Comparison of ENCODE assay signal across 20 cellular contexts in genomic region chr4:54726907-54727306, GRCh38.
DNase-seq lines count a peak whose midpoint lies in the region; ATAC-seq, FAIRE-seq and TF ChIP-seq lines count a peak whose summit lies in the region.
"Had no signal": no experiment of that assay in that cellular context is flagged by ENCODE, and none has a peak within 500 bp of the region (broad histone marks: within the 10 kb centered on the region; RNA-seq: fewer than 3 reads in every experiment).

No MANE protein-coding gene starts in this region.

- no peaks in the 10 kb centered on the region for H3K36me3 ChIP-seq in HepG2 (replicated peaks in 1 of 2; ENCODE audit: control insufficient read depth in 1 of 2, insufficient read depth in 2 of 2, low read length in 2 of 2)

- peaks cover 0 to 6% of the 10 kb centered on the region in 2 experiments; a peak in 1 of 5 replicates for H3K27me3 ChIP-seq in HepG2 (ENCODE audit: control insufficient read depth in 1 of 2, insufficient read depth in 2 of 2, low read length in 2 of 2)
- H3K27me3 ChIP-seq: foreskin keratinocyte had no signal

- POLR2A ChIA-PET in HepG2 (lab: Yijun Ruan, JAX), result no interaction called here

- no peaks in the 10 kb centered on the region for H4K20me1 ChIP-seq in HepG2 (ENCODE audit: insufficient read depth, low read length)

- H3K27ac ChIP-seq in HepG2 (ENCODE audit: extremely low read length, insufficient read depth, low read length), result no peak overlapping the region
- H3K27ac ChIP-seq: foreskin keratinocyte, parathyroid adenoma had no signal

- no peak overlapping the region for H2AFZ ChIP-seq in HepG2 (ENCODE audit: low read length)
- H2AFZ ChIP-seq: parathyroid adenoma had no signal

- H3K4me2 ChIP-seq in HepG2 (ENCODE audit: low read depth, low read length), result no peak overlapping the region

- no peaks in the 10 kb centered on the region for H3K9me3 ChIP-seq in HepG2 (ENCODE audit: low read length)

- CTCF ChIA-PET in HepG2 (lab: Yijun Ruan, JAX; ENCODE audit: low intra/inter-chr PET ratio, low total read pairs), result no interaction called here

- BruUV-seq in HepG2 (replicated peaks; lab: Mats Ljungman, UMichigan), result no TSS peak

- H3K4me3 ChIP-seq in HepG2 (replicated peaks in 1 of 3; ENCODE audit: insufficient read depth in 1 of 3, low read depth in 2 of 3, low read length in 3 of 3), result no peak overlapping the region

- TF ChIP-seq RAD21 in HepG2 (CRISPR knock-in tag; IDR thresholded peaks at IDR 0.05), result no peak

- in situ Hi-C loops in HepG2 (cut with HindIII; ENCODE audit: extremely low pct_ligation_motif_present, low pct_unique_long_range_greater_than_20kb), result no loop called here

- FAIRE-seq in GM18507 (lab: Jason Lieb, UNC) (peak; percentile 63), HepG2 (lab: Jason Lieb, UNC) (no peak)
- FAIRE-seq: kidney had no signal

- TF ChIP-seq EP300 in HepG2 (IDR thresholded peaks at IDR 0.05; ENCODE audit: low read depth in 2 of 2, low read length in 2 of 2) (no peak), HepG2 (CRISPR knock-in tag; IDR thresholded peaks at IDR 0.05; ENCODE audit: borderline replicate concordance) (no peak)

- H3K79me2 ChIP-seq in HepG2 (ENCODE audit: insufficient read depth, low read length), result no peaks in the 10 kb centered on the region
- H3K79me2 ChIP-seq: parathyroid adenoma had no signal

- 2% methylated on average over 2 of the region's 2 CpGs for WGBS in HepG2 (ENCODE audit: low lambda C conversion rate)

- ATAC-seq in GM19397 (IDR thresholded peaks at IDR 0.05; ENCODE audit: unreplicated experiment) (peak; percentile 59), HG02623 (IDR thresholded peaks at IDR 0.05; ENCODE audit: unreplicated experiment) (peak; percentile 45), HG03159 (IDR thresholded peaks at IDR 0.05; ENCODE audit: unreplicated experiment) (peak; percentile 33), HG02973 (IDR thresholded peaks at IDR 0.05; ENCODE audit: unreplicated experiment) (no peak), HepG2 (no peak)
- ATAC-seq: foreskin keratinocyte had no signal

- intact Hi-C loops in HepG2 (cut with micrococcal nuclease; ENCODE audit: unreplicated experiment), result no loop called here

- TF ChIP-seq CTCF in HepG2 (CRISPR knock-in tag; IDR thresholded peaks at IDR 0.05), result no peak

- DNase-seq in GM18507 (ENCODE audit: extremely low spot score, insufficient read length, low read depth), result no peak
- no peak for DNase-seq in NCI-H1105 (lab: John Stamatoyannopoulos, UW)
- DNase-seq in activated CD4-positive, alpha-beta T cell treated with anti-CD3 and anti-CD28 coated beads, Interleukin-2, amount 50 U/mL, for 4 hours, result no peak
- no peak for DNase-seq in HepG2 (ENCODE audit: low spot score)
- DNase-seq: activated B cell treated with CpG ODN at 0.5 μM for 24 hours; activated naive CD8-positive, alpha-beta T cell treated with anti-CD3 and anti-CD28 coated beads, Interleukin-2, amount 10 ng/mL, durations not matched to agents 7 days and 5 days; DMS153; foreskin keratinocyte; hypothalamus; kidney; mammary epithelial cell; naive B cell; NCI-H146; stimulated activated CD4-positive, alpha-beta T cell treated with anti-CD3 and anti-CD28 coated beads, Interleukin-1b, Interleukin-23, amount 100 ng/mL, for 48 hours; T-helper 2 cell had no signal

- H3K4me1 ChIP-seq in HepG2 (ENCODE audit: insufficient read depth, low read length), result no peaks in the 10 kb centered on the region
- H3K4me1 ChIP-seq: foreskin keratinocyte, parathyroid adenoma had no signal

- no peak overlapping the region for H3K9ac ChIP-seq in HepG2 (ENCODE audit: insufficient read depth, low read depth, low read length)
- H3K9ac ChIP-seq: parathyroid adenoma had no signal

- TF ChIP-seq POLR2A in HepG2 (IDR thresholded peaks at IDR 0.05; ENCODE audit: insufficient read depth in 1 of 2, low read depth in 2 of 2, low read length in 2 of 2), result no peak

TF ChIP-seq in HepG2, 621 proteins besides CTCF, POLR2A, EP300 and RAD21:
- TF ChIP-seq, protein P1, sequence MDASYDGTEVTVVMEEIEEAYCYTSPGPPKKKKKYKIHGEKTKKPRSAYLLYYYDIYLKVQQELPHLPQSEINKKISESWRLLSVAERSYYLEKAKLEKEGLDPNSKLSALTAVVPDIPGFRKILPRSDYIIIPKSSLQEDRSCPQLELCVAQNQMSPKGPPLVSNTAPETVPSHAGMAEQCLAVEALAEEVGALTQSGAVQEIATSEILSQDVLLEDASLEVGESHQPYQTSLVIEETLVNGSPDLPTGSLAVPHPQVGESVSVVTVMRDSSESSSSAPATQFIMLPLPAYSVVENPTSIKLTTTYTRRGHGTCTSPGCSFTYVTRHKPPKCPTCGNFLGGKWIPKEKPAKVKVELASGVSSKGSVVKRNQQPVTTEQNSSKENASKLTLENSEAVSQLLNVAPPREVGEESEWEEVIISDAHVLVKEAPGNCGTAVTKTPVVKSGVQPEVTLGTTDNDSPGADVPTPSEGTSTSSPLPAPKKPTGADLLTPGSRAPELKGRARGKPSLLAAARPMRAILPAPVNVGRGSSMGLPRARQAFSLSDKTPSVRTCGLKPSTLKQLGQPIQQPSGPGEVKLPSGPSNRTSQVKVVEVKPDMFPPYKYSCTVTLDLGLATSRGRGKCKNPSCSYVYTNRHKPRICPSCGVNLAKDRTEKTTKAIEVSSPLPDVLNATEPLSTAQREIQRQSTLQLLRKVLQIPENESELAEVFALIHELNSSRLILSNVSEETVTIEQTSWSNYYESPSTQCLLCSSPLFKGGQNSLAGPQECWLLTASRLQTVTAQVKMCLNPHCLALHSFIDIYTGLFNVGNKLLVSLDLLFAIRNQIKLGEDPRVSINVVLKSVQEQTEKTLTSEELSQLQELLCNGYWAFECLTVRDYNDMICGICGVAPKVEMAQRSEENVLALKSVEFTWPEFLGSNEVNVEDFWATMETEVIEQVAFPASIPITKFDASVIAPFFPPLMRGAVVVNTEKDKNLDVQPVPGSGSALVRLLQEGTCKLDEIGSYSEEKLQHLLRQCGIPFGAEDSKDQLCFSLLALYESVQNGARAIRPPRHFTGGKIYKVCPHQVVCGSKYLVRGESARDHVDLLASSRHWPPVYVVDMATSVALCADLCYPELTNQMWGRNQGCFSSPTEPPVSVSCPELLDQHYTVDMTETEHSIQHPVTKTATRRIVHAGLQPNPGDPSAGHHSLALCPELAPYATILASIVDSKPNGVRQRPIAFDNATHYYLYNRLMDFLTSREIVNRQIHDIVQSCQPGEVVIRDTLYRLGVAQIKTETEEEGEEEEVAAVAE (CRISPR knock-in tag; IDR thresholded peaks at IDR 0.05; ENCODE audit: borderline replicate concordance), result no peak
- no peak for TF ChIP-seq ZNF674 (CRISPR knock-in tag; IDR thresholded peaks at IDR 0.05; ENCODE audit: low read depth)

Comparison
In these comparisons a context has a peak if more than half of its experiments do, and no peak if none do; other contexts are left out.
1. ATAC-seq: peak in GM19397 (single experiment), HG02623 (single experiment) and HG03159 (single experiment); none in HG02973 (single experiment) and HepG2 (single experiment).